In the genomic region with DNA sequence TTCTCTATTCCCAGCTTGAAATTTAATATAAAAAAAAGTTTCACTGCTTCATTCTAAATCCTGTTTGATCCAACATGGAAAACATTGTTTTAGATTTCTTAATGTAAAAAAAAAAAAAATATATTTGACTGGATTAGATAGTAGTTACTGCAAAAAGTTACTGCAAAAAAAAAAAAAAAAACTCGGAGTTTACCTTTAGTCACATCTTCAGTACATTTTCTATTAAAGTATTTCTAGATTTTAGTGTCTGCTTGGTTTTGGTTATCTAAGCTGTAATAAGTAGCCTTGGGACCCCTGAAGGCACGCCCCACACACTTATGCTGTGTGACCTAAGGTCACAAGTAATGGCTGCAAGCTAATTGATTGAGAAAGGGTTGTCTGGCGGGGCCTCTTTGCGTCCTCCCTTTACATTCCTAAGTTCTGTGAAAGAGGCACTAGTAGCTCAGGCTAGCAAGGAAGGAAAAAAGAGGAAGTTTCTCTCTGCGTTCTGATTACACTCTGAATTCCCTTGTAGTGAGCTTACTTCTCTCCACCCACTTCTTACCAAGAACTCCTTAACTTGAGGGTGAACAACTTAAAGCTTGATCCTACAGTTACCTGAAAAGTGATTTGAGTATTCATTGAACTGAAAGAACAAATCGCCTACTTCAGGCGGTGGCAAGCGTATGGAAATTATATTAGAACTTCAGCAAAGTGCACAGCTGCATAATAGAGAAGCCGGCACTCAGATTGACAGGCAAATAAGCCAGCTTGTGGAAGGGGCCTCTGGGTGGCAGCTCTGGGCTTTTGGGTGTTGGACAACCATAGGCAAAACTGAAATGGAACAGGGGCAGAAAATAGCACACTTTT, we compare ENCODE assay signal across 8 cellular contexts.
DNase-seq lines count a peak whose midpoint lies in the region; ATAC-seq, FAIRE-seq and TF ChIP-seq lines count a peak whose summit lies in the region.

No MANE protein-coding gene starts in this region.

- no peak overlapping the region for H3K27ac Mint-ChIP-seq in CD4-positive, alpha-beta memory T cell

- no peak for FAIRE-seq in RCC 7860 (lab: Jason Lieb, UNC)

- no peak for TF ChIP-seq EP300 in upper lobe of left lung (IDR thresholded peaks at IDR 0.05)

- peaks cover 0 to 2% (median under 1%) of the 10 kb centered on the region in 4 donors for H3K4me1 Mint-ChIP-seq in CD4-positive, alpha-beta memory T cell

- no peaks in the 10 kb centered on the region for H3K27me3 Mint-ChIP-seq in CD4-positive, alpha-beta memory T cell

- H3K27ac ChIP-seq in mesodermal cell (ENCODE audit: low read depth, low read length, severe bottlenecking) (peak overlapping the region; percentile 92), upper lobe of left lung (peak overlapping the region; percentile 54 to 78 (median 72))
- H3K27ac ChIP-seq in CD4-positive, alpha-beta memory T cell (ENCODE audit: low read depth, low read length): no peak overlapping the region

- POLR2A ChIA-PET in CD4-positive, alpha-beta memory T cell (lab: Charles Lee; ENCODE audit: partially characterized antibody): no interaction called here

- H3K9me3 Mint-ChIP-seq in CD4-positive, alpha-beta memory T cell: peaks cover 0 to 2% (median 0%) of the 10 kb centered on the region in 8 donors

- peak overlapping the region; percentile 53 for H3K4me3 ChIP-seq in epithelial cell of esophagus (ENCODE audit: low read length)
- peak overlapping the region; percentile 24 for H3K4me3 ChIP-seq in mesodermal cell (ENCODE audit: extremely low read depth, insufficient read depth, low read length, poor library complexity, severe bottlenecking)
- peak overlapping the region in 3 of 4 donors; percentile 26 to 43 (median 37) for H3K4me3 ChIP-seq in upper lobe of left lung
- no peak overlapping the region for H3K4me3 ChIP-seq in CD4-positive, alpha-beta memory T cell (ENCODE audit: low read length in 2 of 2)

- CTCF ChIA-PET in CD4-positive, alpha-beta memory T cell (lab: Charles Lee; ENCODE audit: partially characterized antibody): no interaction called here

- H3K4me3 Mint-ChIP-seq in CD4-positive, alpha-beta memory T cell: peak overlapping the region in 1 of 8 donors; percentile 12

- TF ChIP-seq CTCF in epithelial cell of esophagus (IDR thresholded peaks at IDR 0.05; ENCODE audit: insufficient read depth, low read depth, low read length, missing control alignments): peak; percentile 18
- TF ChIP-seq CTCF in upper lobe of left lung (IDR thresholded peaks at IDR 0.05): no peak

- intact Hi-C loops in CD4-positive, alpha-beta memory T cell (cut with micrococcal nuclease): no loop called here

- no peaks in the 10 kb centered on the region for H3K27me3 ChIP-seq in upper lobe of left lung
- H3K27me3 ChIP-seq in CD4-positive, alpha-beta memory T cell (ENCODE audit: insufficient read depth, low read length): no peaks in the 10 kb centered on the region

- ATAC-seq in HG02678 (IDR thresholded peaks at IDR 0.05; ENCODE audit: unreplicated experiment) (peak; percentile 67), upper lobe of left lung (ENCODE audit: low FRiP score in 2 of 2) (peak; percentile 91 to 92), HG03442 (IDR thresholded peaks at IDR 0.05; ENCODE audit: unreplicated experiment) (no peak)

- 22 to 39% methylated on average over 4 to 5 of the region's 9 CpGs for WGBS in mesodermal cell (ENCODE audit: insufficient coverage in 2 of 2), 2 experiments
- 9 to 19% methylated on average over 9 of the region's 9 CpGs for WGBS in upper lobe of left lung, 2 donors

- H3K9me3 ChIP-seq in mesodermal cell (ENCODE audit: control insufficient read depth, low read length) (no peaks in the 10 kb centered on the region), upper lobe of left lung (no peaks in the 10 kb centered on the region)
- H3K9me3 ChIP-seq in CD4-positive, alpha-beta memory T cell (ENCODE audit: control insufficient read depth in 1 of 2, low read length in 2 of 2): no peaks in the 10 kb centered on the region

- DNase-seq in GM04504 (ENCODE audit: low read depth): peak; percentile 50
- peak; percentile 41 for DNase-seq in RCC 7860 (ENCODE audit: low spot score)
- DNase-seq in epithelial cell of esophagus (ENCODE audit: low read depth): peak; percentile 83
- peak in 1 of 2 donors; percentile 71 for DNase-seq in upper lobe of left lung
- DNase-seq in CD4-positive, alpha-beta memory T cell: no peak

- peak in 1 of 4 donors; percentile 33 for TF ChIP-seq POLR2A in upper lobe of left lung (IDR thresholded peaks at IDR 0.05)

- H3K36me3 ChIP-seq in mesodermal cell (ENCODE audit: control insufficient read depth, insufficient read depth, low read length) (no peaks in the 10 kb centered on the region), upper lobe of left lung (no peaks in the 10 kb centered on the region)
- H3K36me3 ChIP-seq in CD4-positive, alpha-beta memory T cell (ENCODE audit: insufficient read depth, low read length): no peaks in the 10 kb centered on the region

- H3K36me3 Mint-ChIP-seq in CD4-positive, alpha-beta memory T cell: no peaks in the 10 kb centered on the region

- peaks cover 7% of the 10 kb centered on the region for H3K4me1 ChIP-seq in mesodermal cell (ENCODE audit: control insufficient read depth, insufficient read depth, low read length, poor library complexity, severe bottlenecking)
- H3K4me1 ChIP-seq in upper lobe of left lung: no peaks in the 10 kb centered on the region
- H3K4me1 ChIP-seq in CD4-positive, alpha-beta memory T cell (ENCODE audit: insufficient read depth, low read length): no peaks in the 10 kb centered on the region

Comparison
In these comparisons a context has a peak if more than half of its experiments do, and no peak if none do; other contexts are left out.
1. DNase-seq: peak in GM04504 (single experiment), RCC 7860 (single experiment) and epithelial cell of esophagus (single experiment); none in CD4-positive, alpha-beta memory T cell (0 of 5).
2. H3K4me3 ChIP-seq: peak in epithelial cell of esophagus (single experiment), mesodermal cell (single experiment) and upper lobe of left lung (3 of 4); none in CD4-positive, alpha-beta memory T cell (0 of 2).